Comparison of ENCODE assay signal across 13 cellular contexts in the genomic region with DNA sequence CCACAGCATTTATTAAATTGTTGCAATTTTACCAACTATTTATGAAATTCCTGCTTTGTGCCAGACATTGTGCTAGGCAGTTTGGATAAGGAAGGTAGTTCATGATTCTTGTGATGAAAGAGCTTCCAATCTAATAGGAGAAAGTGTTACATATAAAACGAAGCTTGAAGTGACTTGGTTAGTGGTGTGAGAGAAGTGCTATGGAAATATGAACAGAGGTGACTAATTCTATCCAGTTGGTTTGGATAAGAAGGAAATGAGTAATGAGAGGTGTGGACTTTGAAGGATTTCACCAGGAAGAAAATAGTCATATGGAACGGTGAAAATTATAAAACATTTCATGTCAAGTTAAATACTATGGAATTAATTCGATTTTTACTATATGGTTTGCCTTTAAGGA. TPM values are rescaled to one million over a fixed set of nuclear protein-coding genes. Genes with fewer than 3 reads are reported as not detected.
DNase-seq lines count a peak whose midpoint lies in the region; ATAC-seq and TF ChIP-seq lines count a peak whose summit lies in the region.
"Had no signal": no experiment of that assay in that cellular context is flagged by ENCODE, and none has a peak within 500 bp of the region (broad histone marks: within the 10 kb centered on the region; RNA-seq: fewer than 3 reads in every experiment).

No MANE protein-coding gene starts in this region.

- no peaks in the 10 kb centered on the region for H3K36me3 ChIP-seq in breast epithelium

- peaks cover 42% of the 10 kb centered on the region for H3K4me1 Mint-ChIP-seq in MCF 10A (ENCODE audit: insufficient read depth, unreplicated experiment)

- CTCF ChIA-PET in MCF 10A (lab: Yijun Ruan, JAX) = interaction anchor here (0.6 to 3.3 kb wide), 3 partner anchors 17 to 66 kb away, joined by 4 to 14 read pairs (median 6); no protein-coding TSS in a partner anchor

- H3K36me3 Mint-ChIP-seq in MCF 10A (ENCODE audit: insufficient read depth, unreplicated experiment) = no peaks in the 10 kb centered on the region

- no peaks in the 10 kb centered on the region for H3K4me1 ChIP-seq in breast epithelium

- intact Hi-C loops in MCF 10A (cut with micrococcal nuclease) (no loop called here), breast epithelium (cut with DNase I; ENCODE audit: low total_unique reads) (no loop called here)

- DNase-seq in MCF 10A (ENCODE audit: unreplicated experiment) (peak; percentile 70), breast epithelium (ENCODE audit: low spot score in 2 of 2) (no peak), SW480 (ENCODE audit: low spot score) (peak; percentile 33), fibroblast of peridontal ligament (ENCODE audit: extremely low read depth) (peak; percentile 20), stromal cell of bone marrow (ENCODE audit: low read depth) (peak; percentile 66), NCI-H1436 treated with DMSO at 0.1 percent for 48 hours (lab: John Stamatoyannopoulos, UW) (no peak), HT-29 (ENCODE audit: low spot score) (no peak)
- DNase-seq: glutamatergic neuron, NCI-H146 had no signal

- H3K27me3 Mint-ChIP-seq in MCF 10A (ENCODE audit: insufficient read depth, unreplicated experiment) = no peaks in the 10 kb centered on the region
- H3K27me3 Mint-ChIP-seq: dendritic cell treated with granulocyte-macrophage colony-stimulating factor and Interleukin-4, amounts not matched to agents 40 ng/mL and 50 ng/mL, for 4 days had no signal

- H3K4me3 ChIP-seq in breast epithelium = no peak overlapping the region

- H3K4me3 Mint-ChIP-seq in MCF 10A (ENCODE audit: unreplicated experiment) = peak overlapping the region; percentile 4
- H3K4me3 Mint-ChIP-seq: activated naive CD8-positive, alpha-beta T cell; dendritic cell treated with granulocyte-macrophage colony-stimulating factor and Interleukin-4, amounts not matched to agents 40 ng/mL and 50 ng/mL, for 4 days had no signal

- TF ChIP-seq POLR2A in breast epithelium (IDR thresholded peaks at IDR 0.05) = no peak

- peak overlapping the region; percentile 73 for H3K27ac Mint-ChIP-seq in MCF 10A (ENCODE audit: low read depth, unreplicated experiment)
- H3K27ac Mint-ChIP-seq: activated naive CD8-positive, alpha-beta T cell; dendritic cell treated with granulocyte-macrophage colony-stimulating factor and Interleukin-4, amounts not matched to agents 40 ng/mL and 50 ng/mL, for 4 days had no signal

- no peaks in the 10 kb centered on the region for H3K27me3 ChIP-seq in breast epithelium

- no peak for TF ChIP-seq CTCF in MCF 10A (IDR thresholded peaks at IDR 0.05; ENCODE audit: unreplicated experiment)
- TF ChIP-seq CTCF in breast epithelium (IDR thresholded peaks at IDR 0.05) = no peak

- no peak for ATAC-seq in GM18909 (IDR thresholded peaks at IDR 0.05; ENCODE audit: poor library complexity, unreplicated experiment)

- POLR2A ChIA-PET in MCF 10A (lab: Yijun Ruan, JAX) = interaction anchor here (0.6 to 1.7 kb wide), 9 partner anchors 9 to 729 kb away, joined by 3 to 9 read pairs (median 3); partner anchors contain the start of gene EML6

- BruUV-seq in MCF 10A (replicated peaks; lab: Mats Ljungman, UMichigan) = no TSS peak

- H3K9me3 ChIP-seq in breast epithelium = peaks cover 0 to 23% of the 10 kb centered on the region in 2 donors

- H3K9me3 Mint-ChIP-seq in MCF 10A (ENCODE audit: unreplicated experiment) = peaks cover 21% of the 10 kb centered on the region

- H3K27ac ChIP-seq in breast epithelium = no peak overlapping the region
- H3K27ac ChIP-seq: VCaP had no signal

RNA-seq across cellular contexts. Expression of gene EML6, which starts 48.6 kb away (rescaled TPM):
- 0.77 and 1.7 TPM in 2 replicates for total RNA-seq in MCF 10A (2022)
- 1 to 10 TPM; 1.9 to 5.9 (median 2.3) TPM for total RNA-seq in breast epithelium
- total RNA-seq in HT-29 (2014; rRNA removed; shearing (Covaris generic)) = 3.0 and 3.1 TPM in 2 replicates

Comparison
In these comparisons a context has a peak if more than half of its experiments do, and no peak if none do; other contexts are left out.
1. DNase-seq: peak in MCF 10A (single experiment), SW480 (single experiment), fibroblast of peridontal ligament (single experiment) and stromal cell of bone marrow (single experiment); none in breast epithelium (0 of 2), NCI-H1436 treated with DMSO at 0.1 percent for 48 hours (single experiment) and HT-29 (single experiment).